Comparison of ENCODE assay signal across 15 cellular contexts in the genomic region with DNA sequence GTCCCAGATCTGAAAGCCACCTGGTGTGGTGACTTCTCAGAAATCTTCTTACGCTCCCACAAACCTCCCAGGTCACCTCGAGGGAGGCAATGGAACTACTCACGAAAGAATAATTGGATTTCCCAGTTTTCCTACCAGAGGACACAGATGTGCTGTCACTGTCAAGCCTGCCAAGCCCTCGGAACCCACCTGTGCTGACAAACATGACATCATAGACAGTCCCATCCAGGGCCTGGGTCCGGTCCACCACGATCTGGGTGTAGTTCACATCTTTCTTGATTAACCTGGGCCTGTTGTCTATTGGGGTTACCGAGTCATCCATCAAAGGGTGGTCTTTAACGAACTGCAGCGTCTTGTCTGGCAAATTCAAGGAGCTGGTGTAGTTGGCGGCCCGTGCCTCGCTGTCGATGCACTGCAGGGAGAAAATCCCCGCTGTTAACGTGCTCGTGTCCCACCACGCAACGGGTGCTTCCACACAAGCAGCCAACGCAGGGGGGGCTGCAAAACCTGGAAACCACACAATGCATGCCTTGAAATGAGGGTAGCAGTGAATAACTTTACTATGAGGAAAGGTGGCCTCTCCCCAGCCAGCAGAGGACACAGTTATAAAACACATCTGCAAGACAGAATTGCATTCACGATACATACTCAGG.
DNase-seq lines count a peak whose midpoint lies in the region; ATAC-seq and TF ChIP-seq lines count a peak whose summit lies in the region.
"Had no signal": no experiment of that assay in that cellular context is flagged by ENCODE, and none has a peak within 500 bp of the region (broad histone marks: within the 10 kb centered on the region; RNA-seq: fewer than 3 reads in every experiment).

No MANE protein-coding gene starts in this region.

- peaks cover 70 to 91% (median 86%) of the 10 kb centered on the region in 11 experiments for H3K36me3 ChIP-seq in BLaER1 treated with 17β-estradiol and CSF1 and Interleukin-3, amounts not matched to agents 10 nM and 100 nM
- H3K36me3 ChIP-seq in gastrocnemius medialis (peaks cover 0 to 32% of the 10 kb centered on the region in 2 donors), GM23338 (ENCODE audit: insufficient read depth) (peaks cover 17% of the 10 kb centered on the region), hepatocyte (replicated peaks; ENCODE audit: insufficient read depth, low read depth) (no peaks in the 10 kb centered on the region), ovary (no peaks in the 10 kb centered on the region)

- H3K9me3 ChIP-seq in BLaER1 treated with 17β-estradiol and CSF1 and Interleukin-3, amounts not matched to agents 10 nM and 100 nM (replicated peaks in 1 of 11): peaks cover 0 to 11% (median 0%) of the 10 kb centered on the region in 11 experiments; a peak in 9 of 22 replicates
- H3K9me3 ChIP-seq in gastrocnemius medialis: no peaks in the 10 kb centered on the region
- H3K9me3 ChIP-seq in hepatocyte (ENCODE audit: low read depth): no peaks in the 10 kb centered on the region
- no peaks in the 10 kb centered on the region for H3K9me3 ChIP-seq in ovary

- peak overlapping the region in 9 of 11 experiments; percentile 39 to 85 (median 79); a peak in 15 of 22 replicates for H3K27ac ChIP-seq in BLaER1 treated with 17β-estradiol and CSF1 and Interleukin-3, amounts not matched to agents 10 nM and 100 nM
- H3K27ac ChIP-seq in HL-60 (replicated peaks): peak overlapping the region; percentile 45
- H3K27ac ChIP-seq in dorsolateral prefrontal cortex: peak overlapping the region; percentile 52 to 97 (median 90)
- H3K27ac ChIP-seq in gastrocnemius medialis: peak overlapping the region; percentile 79 to 93 (median 88)
- no peak overlapping the region for H3K27ac ChIP-seq in GM23338 (ENCODE audit: low read depth)
- H3K27ac ChIP-seq in hepatocyte: no peak overlapping the region
- H3K27ac ChIP-seq in ovary: no peak overlapping the region

- peaks cover 3% of the 10 kb centered on the region for H3K27me3 Mint-ChIP-seq in GM23338 (ENCODE audit: insufficient read depth, low read depth, poor library complexity)
- H3K27me3 Mint-ChIP-seq: stimulated activated memory B cell treated with anti-CD40 and anti-IgM and Interleukin-4, amounts not matched to agents 10 μg/mL and 1 μg/mL and 100 μg/mL, for 72 hours had no signal

- no peak overlapping the region for H3K27ac Mint-ChIP-seq in GM23338

- no peak for DNase-seq in HL-60 (ENCODE audit: low read depth in 1 of 2, low spot score in 1 of 2)
- DNase-seq in dorsolateral prefrontal cortex: no peak
- DNase-seq in gastrocnemius medialis: peak in 1 of 2 donors; percentile 48
- DNase-seq in GM23338 (ENCODE audit: low spot score): no peak
- no peak for DNase-seq in hepatocyte (ENCODE audit: low spot score)
- no peak for DNase-seq in GM13977 (ENCODE audit: low spot score)
- DNase-seq in ovary: no peak
- DNase-seq: activated CD4-positive, alpha-beta T cell treated with anti-CD3 and anti-CD28 coated beads for 4 hours; activated T-cell treated with anti-CD3 and anti-CD28 coated beads, Interleukin-2, amount 50 U/mL, for 1 hour; amniotic stem cell; Karpas-422; NCI-H2171 treated with DMSO at 0.1 percent for 48 hours; T1000 had no signal

- H3K4me2 ChIP-seq in BLaER1 treated with 17β-estradiol and CSF1 and Interleukin-3, amounts not matched to agents 10 nM and 100 nM: peak overlapping the region in 6 of 11 experiments; percentile 29 to 72 (median 60); a peak in 12 of 22 replicates
- H3K4me2 ChIP-seq in GM23338 (no peak overlapping the region), hepatocyte (no peak overlapping the region)

- H3K9me3 Mint-ChIP-seq in GM23338: no peaks in the 10 kb centered on the region
- H3K9me3 Mint-ChIP-seq: stimulated activated memory B cell treated with anti-CD40 and anti-IgM and Interleukin-4, amounts not matched to agents 10 μg/mL and 1 μg/mL and 100 μg/mL, for 72 hours had no signal

- no peaks in the 10 kb centered on the region for H3K9me2 ChIP-seq in GM23338 (ENCODE audit: insufficient read depth)
- no peaks in the 10 kb centered on the region for H3K9me2 ChIP-seq in hepatocyte (replicated peaks; ENCODE audit: insufficient read depth)

- 97% methylated on average over 20 of the region's 20 CpGs for WGBS in hepatocyte (ENCODE audit: low lambda C conversion rate, missing lambda C conversion rate)
- 80 to 88% (median 80%) methylated on average over 20 of the region's 20 CpGs for WGBS in ovary, 3 donors

- H4K20me1 ChIP-seq in BLaER1 treated with 17β-estradiol and CSF1 and Interleukin-3, amounts not matched to agents 10 nM and 100 nM: peaks cover 0 to 34% (median 0%) of the 10 kb centered on the region in 11 experiments; a peak in 9 of 22 replicates
- H4K20me1 ChIP-seq in GM23338 (replicated peaks; ENCODE audit: insufficient read depth) (no peaks in the 10 kb centered on the region), hepatocyte (ENCODE audit: insufficient read depth, poor library complexity, severe bottlenecking) (no peaks in the 10 kb centered on the region)

- intact Hi-C loops in dorsolateral prefrontal cortex (cut with DNase I): no loop called here
- intact Hi-C loops in gastrocnemius medialis (cut with DNase I; ENCODE audit: low total_unique reads): loop anchor here (1.0 to 10.0 kb wide), 7 partner anchors 27 to 1807 kb away; a partner anchor contains a TSS
- intact Hi-C loops in ovary (cut with DNase I): no loop called here

- H3K4me1 ChIP-seq in BLaER1 treated with 17β-estradiol and CSF1 and Interleukin-3, amounts not matched to agents 10 nM and 100 nM: peaks cover 35 to 79% (median 65%) of the 10 kb centered on the region in 10 experiments
- H3K4me1 ChIP-seq in gastrocnemius medialis: peaks cover 20 to 26% of the 10 kb centered on the region in 2 donors
- H3K4me1 ChIP-seq in GM23338 (ENCODE audit: insufficient read depth): no peaks in the 10 kb centered on the region
- H3K4me1 ChIP-seq in hepatocyte (ENCODE audit: insufficient read depth): no peaks in the 10 kb centered on the region
- peaks cover 12% of the 10 kb centered on the region for H3K4me1 ChIP-seq in ovary (ENCODE audit: insufficient read depth)

- no peaks in the 10 kb centered on the region for H3K4me1 Mint-ChIP-seq in GM23338

- no peak overlapping the region for H3K4me3 ChIP-seq in BLaER1 treated with 17β-estradiol and CSF1 and Interleukin-3, amounts not matched to agents 10 nM and 100 nM
- no peak overlapping the region for H3K4me3 ChIP-seq in HL-60 (replicated peaks; ENCODE audit: insufficient read depth, low read length)
- H3K4me3 ChIP-seq in dorsolateral prefrontal cortex: no peak overlapping the region
- H3K4me3 ChIP-seq in gastrocnemius medialis: no peak overlapping the region
- no peak overlapping the region for H3K4me3 ChIP-seq in GM23338
- no peak overlapping the region for H3K4me3 ChIP-seq in hepatocyte
- H3K4me3 ChIP-seq in ovary: no peak overlapping the region

- H3K4me3 Mint-ChIP-seq in GM23338: no peak overlapping the region
- H3K4me3 Mint-ChIP-seq: stimulated activated memory B cell treated with anti-CD40 and anti-IgM and Interleukin-4, amounts not matched to agents 10 μg/mL and 1 μg/mL and 100 μg/mL, for 72 hours had no signal

- H2AFZ ChIP-seq in GM23338 (no peak overlapping the region), hepatocyte (no peak overlapping the region)

- no peaks in the 10 kb centered on the region for H3K79me2 ChIP-seq in GM23338 (replicated peaks; ENCODE audit: insufficient read depth)
- no peaks in the 10 kb centered on the region for H3K79me2 ChIP-seq in hepatocyte

- in situ Hi-C loops in gastrocnemius medialis (cut with MboI; ENCODE audit: low sequenced_read_pairs in 4 of 4): no loop called here
- in situ Hi-C loops in GM13977 (cut with MboI; ENCODE audit: low pct_unique_long_range_greater_than_20kb, low sequenced_read_pairs, unreplicated experiment): no loop called here

- H3K27me3 ChIP-seq in BLaER1 treated with 17β-estradiol and CSF1 and Interleukin-3, amounts not matched to agents 10 nM and 100 nM: no peaks in the 10 kb centered on the region
- no peaks in the 10 kb centered on the region for H3K27me3 ChIP-seq in HL-60 (ENCODE audit: insufficient read depth, poor library complexity, severe bottlenecking)
- no peaks in the 10 kb centered on the region for H3K27me3 ChIP-seq in dorsolateral prefrontal cortex
- H3K27me3 ChIP-seq in gastrocnemius medialis: no peaks in the 10 kb centered on the region
- H3K27me3 ChIP-seq in GM23338 (ENCODE audit: insufficient read depth): no peaks in the 10 kb centered on the region
- H3K27me3 ChIP-seq in hepatocyte: no peaks in the 10 kb centered on the region
- H3K27me3 ChIP-seq in ovary: no peaks in the 10 kb centered on the region

- peak overlapping the region in 6 of 11 experiments; percentile 39 to 66 (median 58); a peak in 6 of 22 replicates for H3K9ac ChIP-seq in BLaER1 treated with 17β-estradiol and CSF1 and Interleukin-3, amounts not matched to agents 10 nM and 100 nM

- no peak for TF ChIP-seq POLR2A in gastrocnemius medialis (IDR thresholded peaks at IDR 0.05)
- no peak for TF ChIP-seq POLR2A in ovary (IDR thresholded peaks at IDR 0.05)

- TF ChIP-seq CTCF in HL-60 (IDR thresholded peaks at IDR 0.05; ENCODE audit: insufficient read depth, low read length) (no peak), dorsolateral prefrontal cortex (IDR thresholded peaks at IDR 0.05 in 54 of 56, conservative IDR thresholded peaks at IDR 0.05 in 2 of 56; ENCODE audit: low read depth in 1 of 56, partially characterized antibody in 56 of 56) (no peak), gastrocnemius medialis (IDR thresholded peaks at IDR 0.05 in 4 of 5, conservative IDR thresholded peaks at IDR 0.05 in 1 of 5) (no peak), GM23338 (conservative IDR thresholded peaks at IDR 0.05; ENCODE audit: low read depth in 2 of 2) (no peak), hepatocyte (IDR thresholded peaks at IDR 0.05; ENCODE audit: poor library complexity) (no peak), GM13977 (IDR thresholded peaks at IDR 0.05; ENCODE audit: extremely low read depth, insufficient read depth, missing control alignments) (no peak), ovary (IDR thresholded peaks at IDR 0.05) (no peak)

- peaks cover 65% of the 10 kb centered on the region for H3K36me3 Mint-ChIP-seq in GM23338 (ENCODE audit: low read depth)

- TF ChIP-seq EP300 in ovary (IDR thresholded peaks at IDR 0.05): no peak

- no peak for ATAC-seq in gastrocnemius medialis
- ATAC-seq in GM23338: no peak
- ATAC-seq: stimulated activated memory B cell treated with anti-CD40 and anti-IgM and Interleukin-4, amounts not matched to agents 10 μg/mL and 1 μg/mL and 100 μg/mL, for 72 hours had no signal

- H3F3A ChIP-seq in GM23338 (replicated peaks; ENCODE audit: low read depth): no peaks in the 10 kb centered on the region

Comparison
In these comparisons a context has a peak if more than half of its experiments do, and no peak if none do; other contexts are left out.
1. H3K27ac ChIP-seq: peak in BLaER1 treated with 17β-estradiol and CSF1 and Interleukin-3, amounts not matched to agents 10 nM and 100 nM (9 of 11), HL-60 (single experiment), dorsolateral prefrontal cortex (59 of 59) and gastrocnemius medialis (4 of 4); none in GM23338 (single experiment), hepatocyte (single experiment) and ovary (0 of 2).
2. H3K4me2 ChIP-seq: peak in BLaER1 treated with 17β-estradiol and CSF1 and Interleukin-3, amounts not matched to agents 10 nM and 100 nM (6 of 11); none in GM23338 (single experiment) and hepatocyte (single experiment).